In genomic region chr3:186097317-186097662, GRCh38 we compare ENCODE assay signal across 11 cellular contexts. TPM values are rescaled to one million over a fixed set of nuclear protein-coding genes. Genes with fewer than 3 reads are reported as not detected.
DNase-seq lines count a peak whose midpoint lies in the region; ATAC-seq and TF ChIP-seq lines count a peak whose summit lies in the region.
"Had no signal": no experiment of that assay in that cellular context is flagged by ENCODE, and none has a peak within 500 bp of the region (broad histone marks: within the 10 kb centered on the region; RNA-seq: fewer than 3 reads in every experiment).

No MANE protein-coding gene starts in this region.

- intact Hi-C loops in Caco-2 (cut with micrococcal nuclease; ENCODE audit: unreplicated experiment) (loop anchor here (1.0 to 10.0 kb wide), 2 partner anchors 12 to 448 kb away; partner anchors contain the start of genes CRYGS and ETV5), prostate gland (cut with DNase I) (no loop called here)

- H3F3A ChIP-seq in SK-N-SH (replicated peaks; ENCODE audit: insufficient read depth) = peaks cover 16% of the 10 kb centered on the region

- no TSS peak for BruUV-seq in Caco-2 (replicated peaks; lab: Mats Ljungman, UMichigan)

- TF ChIP-seq CTCF in Caco-2 (IDR thresholded peaks at IDR 0.05; ENCODE audit: insufficient read depth in 1 of 2, low read depth in 1 of 2, low read length in 1 of 2, severe bottlenecking in 1 of 2, unreplicated experiment in 1 of 2) (no peak), SK-N-SH (IDR thresholded peaks at IDR 0.05) (no peak), fibroblast of lung (conservative IDR thresholded peaks at IDR 0.05 in 1 of 2, IDR thresholded peaks at IDR 0.05 in 1 of 2; ENCODE audit: low read depth in 1 of 2, low read length in 2 of 2) (no peak), osteocyte (IDR thresholded peaks at IDR 0.05) (no peak), prostate gland (IDR thresholded peaks at IDR 0.05) (no peak)

- H3K9me2 ChIP-seq in SK-N-SH = no peaks in the 10 kb centered on the region

- H3K4me3 ChIP-seq in Caco-2 (ENCODE audit: low read depth, low read length) = peak overlapping the region; percentile 27
- peak overlapping the region; percentile 42 to 59; a peak in 2 of 4 replicates for H3K4me3 ChIP-seq in SK-N-SH (ENCODE audit: low read depth in 2 of 2, low read length in 1 of 2)
- peak overlapping the region in 2 of 4 experiments; percentile 51 to 56 for H3K4me3 ChIP-seq in fibroblast of lung (replicated peaks in 1 of 4; ENCODE audit: control extremely low read depth in 1 of 4, insufficient read depth in 1 of 4, low read depth in 3 of 4, low read length in 4 of 4)
- H3K4me3 ChIP-seq in prostate gland = no peak overlapping the region

- no peaks in the 10 kb centered on the region for H3K9me3 ChIP-seq in Caco-2
- H3K9me3 ChIP-seq in SK-N-SH = no peaks in the 10 kb centered on the region
- no peaks in the 10 kb centered on the region for H3K9me3 ChIP-seq in fibroblast of lung (ENCODE audit: control insufficient read depth, insufficient read depth, low read depth, low read length)
- H3K9me3 ChIP-seq in prostate gland = no peaks in the 10 kb centered on the region
- H3K9me3 ChIP-seq: ascending aorta had no signal

- H3K27ac ChIP-seq in SK-N-SH (ENCODE audit: low read depth in 2 of 2, low read length in 1 of 2) (peak overlapping the region; percentile 57 to 98; a peak in 3 of 4 replicates), fibroblast of lung (ENCODE audit: insufficient read depth, low read length) (no peak overlapping the region), prostate gland (no peak overlapping the region)

- CTCF ChIA-PET in Caco-2 (lab: Charles Lee) (interaction anchor here (0.7 to 1.3 kb wide), 5 partner anchors 12 to 180 kb away, joined by 3 to 5 read pairs (median 3); partner anchors contain the start of gene ETV5), SK-N-SH (lab: Yijun Ruan, JAX) (interaction anchor here (1.1 to 3.6 kb wide), 4 partner anchors 9 to 442 kb away, joined by 4 to 19 read pairs (median 8); partner anchors contain the start of gene ETV5)

- TF ChIP-seq POLR2A in prostate gland (IDR thresholded peaks at IDR 0.05) = no peak

- no peaks in the 10 kb centered on the region for H3K36me3 Mint-ChIP-seq in Caco-2 (ENCODE audit: insufficient read depth, unreplicated experiment)
- H3K36me3 Mint-ChIP-seq in osteocyte (ENCODE audit: unreplicated experiment) = peaks cover 25% of the 10 kb centered on the region
- H3K36me3 Mint-ChIP-seq in natural killer cell treated with Interleukin-12 subunit alpha and Interleukin-12 subunit beta and Interleukin-15 and Interleukin-18, amount 100 ng/mL, for 72 hours = peaks cover 5% of the 10 kb centered on the region
- H3K36me3 Mint-ChIP-seq: CD8-positive, alpha-beta memory T cell had no signal

- H3K4me1 Mint-ChIP-seq in Caco-2 (ENCODE audit: low read depth, unreplicated experiment) (peaks cover 28% of the 10 kb centered on the region), osteocyte (ENCODE audit: unreplicated experiment) (peaks cover 47% of the 10 kb centered on the region)
- peaks cover 0 to 3% of the 10 kb centered on the region in 2 donors for H3K4me1 Mint-ChIP-seq in natural killer cell treated with Interleukin-12 subunit alpha and Interleukin-12 subunit beta and Interleukin-15 and Interleukin-18, amount 100 ng/mL, for 72 hours (ENCODE audit: low read depth in 2 of 2)

- H3K4me2 ChIP-seq in SK-N-SH (peak overlapping the region; percentile 84), fibroblast of lung (ENCODE audit: extremely low read depth, insufficient read depth, low read length) (peak overlapping the region; percentile 87)

- peak overlapping the region; percentile 85 for H3K4me3 Mint-ChIP-seq in Caco-2 (ENCODE audit: unreplicated experiment)
- H3K4me3 Mint-ChIP-seq in osteocyte (ENCODE audit: unreplicated experiment) = peak overlapping the region; percentile 28
- no peak overlapping the region for H3K4me3 Mint-ChIP-seq in natural killer cell treated with Interleukin-12 subunit alpha and Interleukin-12 subunit beta and Interleukin-15 and Interleukin-18, amount 100 ng/mL, for 72 hours

- H3K27ac Mint-ChIP-seq in Caco-2 (ENCODE audit: unreplicated experiment) (no peak overlapping the region), osteocyte (ENCODE audit: unreplicated experiment) (peak overlapping the region; percentile 71)
- H3K27ac Mint-ChIP-seq in natural killer cell treated with Interleukin-12 subunit alpha and Interleukin-12 subunit beta and Interleukin-15 and Interleukin-18, amount 100 ng/mL, for 72 hours = no peak overlapping the region

- WGBS in SK-N-SH (ENCODE audit: low lambda C conversion rate) = 52% methylated on average over 4 of the region's 4 CpGs
- WGBS in prostate gland = 27% methylated on average over 4 of the region's 4 CpGs

- no peak for TF ChIP-seq RAD21 in SK-N-SH (IDR thresholded peaks at IDR 0.05; ENCODE audit: low read length)

- peaks cover 13% of the 10 kb centered on the region for H3K79me2 ChIP-seq in SK-N-SH (ENCODE audit: insufficient read depth)
- no peaks in the 10 kb centered on the region for H3K79me2 ChIP-seq in fibroblast of lung (ENCODE audit: control insufficient read depth, insufficient read depth, low read length)

- H2AFZ ChIP-seq in SK-N-SH (ENCODE audit: low read depth) (no peak overlapping the region), fibroblast of lung (ENCODE audit: low read length) (no peak overlapping the region)

- no peaks in the 10 kb centered on the region for H3K27me3 ChIP-seq in Caco-2 (replicated peaks; ENCODE audit: control insufficient read depth, insufficient read depth, low read length)
- no peaks in the 10 kb centered on the region for H3K27me3 ChIP-seq in SK-N-SH (ENCODE audit: insufficient read depth)
- no peaks in the 10 kb centered on the region for H3K27me3 ChIP-seq in fibroblast of lung (ENCODE audit: control insufficient read depth, insufficient read depth, low read length)
- no peaks in the 10 kb centered on the region for H3K27me3 ChIP-seq in prostate gland (replicated peaks; ENCODE audit: insufficient read depth)
- H3K27me3 ChIP-seq: ascending aorta had no signal

- peaks cover 20% of the 10 kb centered on the region for H3K4me1 ChIP-seq in Caco-2
- peaks cover 35 to 40% of the 10 kb centered on the region in 2 experiments for H3K4me1 ChIP-seq in SK-N-SH (ENCODE audit: control insufficient read depth in 1 of 2, insufficient read depth in 2 of 2, low read depth in 1 of 2, low read length in 1 of 2)
- H3K4me1 ChIP-seq in fibroblast of lung (ENCODE audit: control insufficient read depth, extremely low read depth, insufficient read depth, low read length) = peaks cover 14% of the 10 kb centered on the region
- H3K4me1 ChIP-seq in prostate gland (replicated peaks) = no peaks in the 10 kb centered on the region

- TF ChIP-seq EP300 in SK-N-SH (IDR thresholded peaks at IDR 0.05; ENCODE audit: borderline replicate concordance in 1 of 2, low read depth in 1 of 2, low read length in 1 of 2) = no peak

- no peak for ATAC-seq in GM21717 (IDR thresholded peaks at IDR 0.05; ENCODE audit: unreplicated experiment)
- ATAC-seq in HG02938 (IDR thresholded peaks at IDR 0.05; ENCODE audit: unreplicated experiment) = no peak
- no peak for ATAC-seq in natural killer cell treated with Interleukin-12 subunit alpha and Interleukin-12 subunit beta and Interleukin-15 and Interleukin-18, amount 100 ng/mL, for 72 hours

- POLR2A ChIA-PET in Caco-2 (lab: Charles Lee) (no interaction called here), SK-N-SH (lab: Yijun Ruan, JAX) (interaction anchor here (0.6 to 2.1 kb wide), 3 partner anchors 11 to 443 kb away, joined by 3 to 16 read pairs (median 3); partner anchors contain the start of gene ETV5)

- H3K36me3 ChIP-seq in Caco-2 (ENCODE audit: control insufficient read depth, insufficient read depth, low read length) = no peaks in the 10 kb centered on the region
- peaks cover 19 to 47% of the 10 kb centered on the region in 2 experiments for H3K36me3 ChIP-seq in SK-N-SH (replicated peaks in 1 of 2; ENCODE audit: control insufficient read depth in 1 of 2, insufficient read depth in 2 of 2, low read length in 1 of 2)
- H3K36me3 ChIP-seq in fibroblast of lung (ENCODE audit: control insufficient read depth, insufficient read depth, low read length) = no peaks in the 10 kb centered on the region
- H3K36me3 ChIP-seq in prostate gland = no peaks in the 10 kb centered on the region
- H3K36me3 ChIP-seq: ascending aorta had no signal

- no peaks in the 10 kb centered on the region for H3K27me3 Mint-ChIP-seq in Caco-2 (ENCODE audit: insufficient read depth, unreplicated experiment)
- H3K27me3 Mint-ChIP-seq in osteocyte (ENCODE audit: unreplicated experiment) = no peaks in the 10 kb centered on the region
- H3K27me3 Mint-ChIP-seq in natural killer cell treated with Interleukin-12 subunit alpha and Interleukin-12 subunit beta and Interleukin-15 and Interleukin-18, amount 100 ng/mL, for 72 hours = peaks cover 15 to 31% of the 10 kb centered on the region in 2 donors

- H3K9ac ChIP-seq in SK-N-SH (0 out of 2 replicates have a peak overlapping the region, but pooled peaks have one; percentile 36), fibroblast of lung (ENCODE audit: insufficient read depth, low read length) (no peak overlapping the region)

- DNase-seq in Caco-2 (no peak), SK-N-SH (no peak), fibroblast of lung (ENCODE audit: low read depth in 2 of 2) (no peak), osteocyte (ENCODE audit: extremely low spot score, unreplicated experiment) (no peak), prostate gland (ENCODE audit: low spot score) (no peak)
- no peak for DNase-seq in natural killer cell treated with Interleukin-12 subunit alpha and Interleukin-12 subunit beta and Interleukin-15 and Interleukin-18, amount 100 ng/mL, for 72 hours (ENCODE audit: low spot score)
- DNase-seq: CD8-positive, alpha-beta memory T cell; T-helper 1 cell had no signal

- H3K9me3 Mint-ChIP-seq in Caco-2 (ENCODE audit: unreplicated experiment) = no peaks in the 10 kb centered on the region
- H3K9me3 Mint-ChIP-seq in osteocyte (ENCODE audit: unreplicated experiment) = no peaks in the 10 kb centered on the region
- no peaks in the 10 kb centered on the region for H3K9me3 Mint-ChIP-seq in natural killer cell treated with Interleukin-12 subunit alpha and Interleukin-12 subunit beta and Interleukin-15 and Interleukin-18, amount 100 ng/mL, for 72 hours
- H3K9me3 Mint-ChIP-seq: CD8-positive, alpha-beta memory T cell had no signal

- H4K20me1 ChIP-seq in SK-N-SH (ENCODE audit: insufficient read depth) (no peaks in the 10 kb centered on the region), fibroblast of lung (ENCODE audit: control insufficient read depth, extremely low read depth, insufficient read depth, low read length) (no peaks in the 10 kb centered on the region)

RNA-seq across cellular contexts. Expression of gene ETV5, which starts 11.6 kb away (rescaled TPM):
- total RNA-seq in Caco-2 (2022) (16.2 and 18.6 TPM in 2 replicates), fibroblast of lung (15.4 and 24.9 TPM in 2 replicates), osteocyte (58.4 and 63.6 TPM in 2 replicates), prostate gland (10 to 100 TPM; 16.5 to 17.6 TPM)
- polyA plus RNA-seq in SK-N-SH (2012; rRNA removed) (17.4 and 20.9 TPM in 2 replicates), fibroblast of lung (23.1 and 43.1 TPM in 2 replicates)
- polyA plus RNA-seq in SK-N-SH (2012; cell fraction: cytosol; rRNA removed) = 19.9 and 21.8 TPM in 2 replicates
- 19.7 and 23.2 TPM in 2 replicates for polyA plus RNA-seq in SK-N-SH (2012; cell fraction: nucleus; rRNA removed)
- 20.2 and 36.0 TPM in 2 replicates for polyA plus RNA-seq in fibroblast of lung (2012)
- polyA minus RNA-seq in fibroblast of lung (ENCODE audit: low replicate concordance) = 86.0 and 122 TPM in 2 replicates
- 100 to 1,000 TPM in 1 of 2 donors, 10 to 100 TPM in 1; 61.6 to 113 TPM for total RNA-seq in natural killer cell treated with Interleukin-12 subunit alpha and Interleukin-12 subunit beta and Interleukin-15 and Interleukin-18, amount 100 ng/mL, for 72 hours
- polyA plus RNA-seq: CD8-positive, alpha-beta memory T cell had no signal

Comparison
In these comparisons a context has a peak if more than half of its experiments do, and no peak if none do; other contexts are left out.
1. H3K4me3 ChIP-seq: peak in Caco-2 (single experiment) and SK-N-SH (2 of 2); none in prostate gland (0 of 2).
2. H3K27ac ChIP-seq: peak in SK-N-SH (2 of 2); none in fibroblast of lung (single experiment) and prostate gland (0 of 2).